Comparison of ENCODE assay signal across 9 cellular contexts in the genomic region with DNA sequence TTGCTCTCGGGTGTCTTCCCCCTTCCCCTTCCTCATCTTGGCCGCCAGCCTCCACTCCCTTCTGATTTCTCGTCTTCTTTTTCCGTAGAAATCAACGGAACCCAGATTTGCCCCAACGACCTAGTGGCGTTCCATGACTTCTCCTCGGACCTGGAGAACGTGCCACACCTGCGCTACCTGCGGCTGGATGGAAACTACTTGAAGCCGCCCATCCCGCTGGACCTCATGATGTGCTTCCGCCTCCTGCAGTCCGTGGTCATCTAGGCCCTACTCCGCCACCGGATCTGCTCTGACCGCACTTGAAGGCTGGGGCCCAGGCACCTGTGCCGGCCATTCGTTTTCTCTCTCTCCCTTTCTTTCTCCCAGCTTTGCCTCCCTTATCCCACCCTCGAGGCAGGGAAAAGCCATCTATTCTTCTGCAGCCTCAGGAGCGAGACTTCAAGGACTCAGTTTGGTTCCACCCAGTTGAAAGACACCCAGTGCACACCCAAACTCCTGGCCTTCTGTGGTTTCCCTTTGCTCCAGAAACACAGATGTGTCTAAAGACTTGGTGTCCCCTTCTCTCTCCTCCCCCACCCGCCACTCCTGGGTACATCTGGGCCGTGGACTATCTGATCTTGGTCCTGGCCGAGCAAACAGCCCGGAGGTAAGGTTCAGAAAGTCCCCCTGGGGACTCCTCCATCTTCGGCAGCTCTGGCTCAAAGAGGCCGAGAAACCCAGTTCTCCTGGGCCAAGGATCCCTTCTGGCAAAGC. TPM values are rescaled to one million over a fixed set of nuclear protein-coding genes. Genes with fewer than 3 reads are reported as not detected.
A peak's percentile ranks its signal among the peaks of the same experiment; 100 is the strongest.
DNase-seq lines count a peak whose midpoint lies in the region; ATAC-seq and TF ChIP-seq lines count a peak whose summit lies in the region.
"Had no signal": no experiment of that assay in that cellular context is flagged by ENCODE, and none has a peak within 500 bp of the region (broad histone marks: within the 10 kb centered on the region; RNA-seq: fewer than 3 reads in every experiment).

No MANE protein-coding gene starts in this region.

- peaks cover 5% of the 10 kb centered on the region for H3K4me1 Mint-ChIP-seq in activated B cell treated with CpG ODN at 0.5 μM for 24 hours

- H3F3A ChIP-seq in GM23248 (ENCODE audit: insufficient read depth): peaks cover 5% of the 10 kb centered on the region

- no peaks in the 10 kb centered on the region for H3K9me3 ChIP-seq in GM23248 (ENCODE audit: low read depth)
- H3K9me3 ChIP-seq in heart right ventricle: no peaks in the 10 kb centered on the region

- H3K9me2 ChIP-seq in GM23248 (ENCODE audit: insufficient read depth): no peaks in the 10 kb centered on the region

- H2AFZ ChIP-seq in GM23248: peak overlapping the region; percentile 95

- H3K9ac ChIP-seq in GM23248: peak overlapping the region; percentile 76

- H3K27ac Mint-ChIP-seq in activated B cell treated with CpG ODN at 0.5 μM for 24 hours: no peak overlapping the region

- H3K4me3 Mint-ChIP-seq in activated B cell treated with CpG ODN at 0.5 μM for 24 hours: peak overlapping the region; percentile 83

- H3K79me2 ChIP-seq in GM23248 (ENCODE audit: insufficient read depth): no peaks in the 10 kb centered on the region

- DNase-seq in GM23248 (peak; percentile 28), activated B cell treated with CpG ODN at 0.5 μM for 24 hours (no peak), heart right ventricle (no peak), skeletal muscle cell (ENCODE audit: low read depth) (no peak), NCI-H510A treated with DMSO at 0.1 percent for 48 hours (lab: John Stamatoyannopoulos, UW) (no peak)

- peak overlapping the region; percentile 77 for H3K4me2 ChIP-seq in GM23248 (ENCODE audit: unreplicated experiment)

- no peaks in the 10 kb centered on the region for H3K36me3 Mint-ChIP-seq in activated B cell treated with CpG ODN at 0.5 μM for 24 hours (ENCODE audit: low read depth)

- H3K4me1 ChIP-seq in GM23248 (ENCODE audit: insufficient read depth) (peaks cover 6% of the 10 kb centered on the region), heart right ventricle (peaks cover 0 to 34% (median 12%) of the 10 kb centered on the region in 9 donors)

- H3K27me3 Mint-ChIP-seq in activated B cell treated with CpG ODN at 0.5 μM for 24 hours: peaks cover 2% of the 10 kb centered on the region

- intact Hi-C loops in activated B cell treated with CpG ODN at 0.5 μM for 24 hours (cut with micrococcal nuclease) (loop anchor here (1.0 to 2.0 kb wide), 4 partner anchors 146 to 448 kb away; no protein-coding TSS in a partner anchor), heart right ventricle (cut with DNase I) (loop anchor here (1.0 to 10.0 kb wide), 13 partner anchors 44 to 222 kb away; no protein-coding TSS in a partner anchor)

- no peaks in the 10 kb centered on the region for H3K9me3 Mint-ChIP-seq in activated B cell treated with CpG ODN at 0.5 μM for 24 hours

- no peaks in the 10 kb centered on the region for H3K36me3 ChIP-seq in GM23248 (ENCODE audit: low read depth)
- H3K36me3 ChIP-seq in heart right ventricle: peaks cover 0 to 28% (median 0%) of the 10 kb centered on the region in 9 donors
- H3K36me3 ChIP-seq: cardiac muscle cell had no signal

- POLR2A ChIA-PET in activated B cell treated with CpG ODN at 0.5 μM for 24 hours (lab: Charles Lee): interaction anchor here (0.9 kb wide), 1 partner anchor 214 kb away, joined by 4 read pairs; no protein-coding TSS in a partner anchor

- no peak for ATAC-seq in activated B cell treated with CpG ODN at 0.5 μM for 24 hours (ENCODE audit: low read depth)
- ATAC-seq in heart right ventricle: peak in 6 of 8 donors; percentile 2 to 30 (median 12)
- ATAC-seq in HG03095 (IDR thresholded peaks at IDR 0.05; ENCODE audit: unreplicated experiment): no peak
- ATAC-seq in GM18520 (IDR thresholded peaks at IDR 0.05; ENCODE audit: unreplicated experiment): no peak
- ATAC-seq in GM21576 (IDR thresholded peaks at IDR 0.05; ENCODE audit: unreplicated experiment): no peak

- in situ Hi-C loops in GM23248 (cut with MboI): loop anchor here (10.0 kb wide), 2 partner anchors 122 to 212 kb away; no protein-coding TSS in a partner anchor

- H3K4me3 ChIP-seq in GM23248: peak overlapping the region; percentile 62
- peak overlapping the region in 9 of 10 donors; percentile 16 to 51 (median 44) for H3K4me3 ChIP-seq in heart right ventricle
- peak overlapping the region; percentile 43 for H3K4me3 ChIP-seq in skeletal muscle cell (ENCODE audit: low read depth, low read length)

- TF ChIP-seq CTCF in activated B cell treated with CpG ODN at 0.5 μM for 24 hours (IDR thresholded peaks at IDR 0.05): no peak
- TF ChIP-seq CTCF in heart right ventricle (IDR thresholded peaks at IDR 0.05): no peak

- no peaks in the 10 kb centered on the region for H4K20me1 ChIP-seq in GM23248 (ENCODE audit: insufficient read depth)

- CTCF ChIA-PET in activated B cell treated with CpG ODN at 0.5 μM for 24 hours (lab: Charles Lee): interaction anchor here (0.9 to 8.6 kb wide), 10 partner anchors 105 to 447 kb away, joined by 3 to 297 read pairs (median 6); no protein-coding TSS in a partner anchor

- H3K27me3 ChIP-seq in GM23248 (replicated peaks; ENCODE audit: insufficient read depth) (no peaks in the 10 kb centered on the region), heart right ventricle (no peaks in the 10 kb centered on the region)

- H3K27ac ChIP-seq in GM23248 (peak overlapping the region; percentile 74), heart right ventricle (peak overlapping the region; percentile 72 to 91 (median 82))
- H3K27ac ChIP-seq: cardiac muscle cell had no signal

- whole genome bisulfite sequencing in GM23248 (ENCODE audit: low coverage in 1 of 2, low lambda C conversion rate in 2 of 2, missing lambda C conversion rate in 2 of 2), 2 experiments: 71 to 76% methylated on average over 27 to 28 of the region's 28 CpGs
- WGBS in heart right ventricle, 2 donors: 78 to 84% methylated on average over 28 of the region's 28 CpGs

RNA-seq across cellular contexts. Expression of gene OPTC, which starts 7.2 kb away (rescaled TPM):
- not detected in 2 replicates for total RNA-seq in GM23248 (2014; rRNA removed; shearing (Covaris generic))
- polyA plus RNA-seq in GM23248 (2016; fragmentation: Nextera tagmentation; extraction: Ambion mirVana) (not detected in 2 replicates), heart right ventricle (not detected)
- total RNA-seq in activated B cell treated with CpG ODN at 0.5 μM for 24 hours (not detected in 2 replicates), heart right ventricle (not detected)
- total RNA-seq: cardiac muscle cell had no signal
- polyA plus RNA-seq: cardiac muscle cell had no signal

RNA-seq across cellular contexts. Expression of gene PRELP, which starts 11.2 kb away (rescaled TPM):
- under 0.01 and 0.32 TPM in 2 replicates for total RNA-seq in GM23248 (2014; rRNA removed; shearing (Covaris generic))
- polyA plus RNA-seq in GM23248 (2016; fragmentation: Nextera tagmentation; extraction: Ambion mirVana) (1.6 and 1.7 TPM in 2 replicates), heart right ventricle (10 to 100 TPM; 15.0 to 15.3 TPM)
- total RNA-seq in activated B cell treated with CpG ODN at 0.5 μM for 24 hours (not detected in 2 replicates), heart right ventricle (10 to 100 TPM in 7 of 10 donors, 1 to 10 TPM in 3; 3.3 to 37.1 (median 14.1) TPM)
- total RNA-seq: cardiac muscle cell had no signal

Comparison
In these comparisons a context has a peak if more than half of its experiments do, and no peak if none do; other contexts are left out.
1. ATAC-seq: peak in heart right ventricle (6 of 8); none in activated B cell treated with CpG ODN at 0.5 μM for 24 hours (single experiment), HG03095 (single experiment), GM18520 (single experiment) and GM21576 (single experiment).
2. Peak in every context shown above with its lines, with median percentiles within 50 percentile points of each other: H3K4me3 ChIP-seq.